21 cellular contexts compared by ENCODE assay signal in the genomic region with DNA sequence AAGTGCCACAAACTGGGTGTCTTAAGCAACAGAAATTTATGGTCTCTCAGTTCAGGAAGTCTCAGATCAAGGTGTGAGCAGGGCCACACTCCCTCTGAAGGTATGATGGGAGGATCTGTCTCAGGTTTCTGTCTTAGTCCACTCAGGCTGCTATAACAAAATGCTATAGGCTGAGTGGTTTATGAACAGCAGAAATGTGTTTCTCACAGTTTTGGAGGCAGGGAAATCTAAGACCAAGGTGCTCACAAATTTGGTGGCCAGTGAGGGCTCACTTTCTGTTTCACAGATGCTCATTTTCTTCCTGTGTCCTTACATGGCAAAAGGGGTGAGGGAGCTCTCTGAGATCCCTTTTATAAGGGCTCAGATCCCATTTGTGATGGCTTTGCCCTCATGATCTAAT.
DNase-seq lines count a peak whose midpoint lies in the region; ATAC-seq, FAIRE-seq and TF ChIP-seq lines count a peak whose summit lies in the region.
"Had no signal": no experiment of that assay in that cellular context is flagged by ENCODE, and none has a peak within 500 bp of the region (broad histone marks: within the 10 kb centered on the region; RNA-seq: fewer than 3 reads in every experiment).

No MANE protein-coding gene starts in this region.

- no peak for DNase-seq in astrocyte (ENCODE audit: low read depth)
- DNase-seq in foreskin keratinocyte: no peak
- no peak for DNase-seq in NCI-H1105 treated with DMSO at 0.1 percent for 48 hours (lab: John Stamatoyannopoulos, UW)
- DNase-seq: activated CD4-positive, alpha-beta T cell treated with anti-CD3 and anti-CD28 coated beads, Interleukin-2, amount 50 U/mL, for 48 hours; activated naive CD4-positive, alpha-beta T cell treated with anti-CD3 and anti-CD28 coated beads, Interleukin-2, amount 10 ng/mL, durations not matched to agents 7 days and 5 days; effector CD8-positive, alpha-beta T cell; HCEC 1CT; left cardiac atrium; NCI-H2227 treated with DMSO at 0.1 percent for 48 hours; NCI-H82; Peyer's patch; posterior cingulate gyrus; stimulated activated naive CD4-positive, alpha-beta T cell; upper lobe of left lung; WERI-Rb-1 had no signal

- H3K36me3 ChIP-seq in astrocyte (ENCODE audit: insufficient read depth, low read length): no peaks in the 10 kb centered on the region
- H3K36me3 ChIP-seq: ascending aorta, Peyer's patch, upper lobe of left lung, WERI-Rb-1 had no signal

- H3K4me3 Mint-ChIP-seq in astrocyte (ENCODE audit: unreplicated experiment): no peak overlapping the region
- H3K4me3 Mint-ChIP-seq: activated naive CD4-positive, alpha-beta T cell treated with anti-CD3 and anti-CD28 coated beads, Interleukin-2, amount 10 ng/mL, durations not matched to agents 7 days and 5 days; mesothelial cell of epicardium had no signal

- peaks cover 8% of the 10 kb centered on the region for H3K4me1 Mint-ChIP-seq in astrocyte (ENCODE audit: low read depth, unreplicated experiment)
- H3K4me1 Mint-ChIP-seq: activated naive CD4-positive, alpha-beta T cell treated with anti-CD3 and anti-CD28 coated beads, Interleukin-2, amount 10 ng/mL, durations not matched to agents 7 days and 5 days; mesothelial cell of epicardium had no signal

- H3K27me3 ChIP-seq in astrocyte (ENCODE audit: insufficient read depth, low read length) (no peaks in the 10 kb centered on the region), foreskin keratinocyte (no peaks in the 10 kb centered on the region)
- H3K27me3 ChIP-seq: ascending aorta, Peyer's patch, upper lobe of left lung had no signal

- H3K27ac ChIP-seq in astrocyte (ENCODE audit: low read depth, low read length) (no peak overlapping the region), foreskin keratinocyte (no peak overlapping the region)
- H3K27ac ChIP-seq: Peyer's patch, upper lobe of left lung, WERI-Rb-1 had no signal

- peaks cover 2% of the 10 kb centered on the region for H3K9me3 Mint-ChIP-seq in astrocyte (ENCODE audit: unreplicated experiment)
- H3K9me3 Mint-ChIP-seq: activated naive CD4-positive, alpha-beta T cell treated with anti-CD3 and anti-CD28 coated beads, Interleukin-2, amount 10 ng/mL, durations not matched to agents 7 days and 5 days had no signal

- no peak overlapping the region for H3K9ac ChIP-seq in astrocyte (ENCODE audit: low read length)

- no peak for FAIRE-seq in astrocyte (lab: Jason Lieb, UNC)

- TF ChIP-seq CTCF in astrocyte (IDR thresholded peaks at IDR 0.05; ENCODE audit: insufficient read depth, low read depth, low read length): no peak
- no peak for TF ChIP-seq CTCF in foreskin keratinocyte (conservative IDR thresholded peaks at IDR 0.05)

- H3K36me3 Mint-ChIP-seq in astrocyte (ENCODE audit: low read depth, unreplicated experiment): no peaks in the 10 kb centered on the region
- H3K36me3 Mint-ChIP-seq: activated naive CD4-positive, alpha-beta T cell treated with anti-CD3 and anti-CD28 coated beads, Interleukin-2, amount 10 ng/mL, durations not matched to agents 7 days and 5 days; mesothelial cell of epicardium had no signal

- H3K9me3 ChIP-seq in astrocyte (ENCODE audit: insufficient read depth, low read depth, low read length): no peaks in the 10 kb centered on the region
- H3K9me3 ChIP-seq: ascending aorta, Peyer's patch, upper lobe of left lung had no signal

- no peaks in the 10 kb centered on the region for H3K27me3 Mint-ChIP-seq in astrocyte (ENCODE audit: low read depth, unreplicated experiment)

- no peaks in the 10 kb centered on the region for H3K79me2 ChIP-seq in astrocyte (ENCODE audit: insufficient read depth, low read length)

- peaks cover 4% of the 10 kb centered on the region for H3K4me1 ChIP-seq in astrocyte (ENCODE audit: insufficient read depth, low read length)
- no peaks in the 10 kb centered on the region for H3K4me1 ChIP-seq in foreskin keratinocyte
- H3K4me1 ChIP-seq: Peyer's patch, upper lobe of left lung had no signal

- no peak overlapping the region for H3K27ac Mint-ChIP-seq in astrocyte (ENCODE audit: unreplicated experiment)
- H3K27ac Mint-ChIP-seq: activated naive CD4-positive, alpha-beta T cell treated with anti-CD3 and anti-CD28 coated beads, Interleukin-2, amount 10 ng/mL, durations not matched to agents 7 days and 5 days; mesothelial cell of epicardium had no signal

- H3K4me3 ChIP-seq in astrocyte (ENCODE audit: insufficient read depth, low read depth, low read length): no peak overlapping the region
- H3K4me3 ChIP-seq: ascending aorta, Peyer's patch, upper lobe of left lung had no signal

- peak overlapping the region; percentile 28 for H2AFZ ChIP-seq in astrocyte (ENCODE audit: low read depth, low read length)

- no peaks in the 10 kb centered on the region for H4K20me1 ChIP-seq in astrocyte (ENCODE audit: insufficient read depth, low read length)

- H3K4me2 ChIP-seq in astrocyte (ENCODE audit: low read length): no peak overlapping the region

- ATAC-seq in GM18867 (IDR thresholded peaks at IDR 0.05; ENCODE audit: unreplicated experiment): peak; percentile 48
- ATAC-seq in GM21528 (IDR thresholded peaks at IDR 0.05; ENCODE audit: low FRiP score, unreplicated experiment): peak; percentile 53
- peak; percentile 45 for ATAC-seq in HG03045 (IDR thresholded peaks at IDR 0.05; ENCODE audit: unreplicated experiment)
- no peak for ATAC-seq in foreskin keratinocyte
- ATAC-seq in GM19328 (IDR thresholded peaks at IDR 0.05; ENCODE audit: unreplicated experiment): no peak
- ATAC-seq: left cardiac atrium had no signal

Comparison
In these comparisons a context has a peak if more than half of its experiments do, and no peak if none do; other contexts are left out.
1. ATAC-seq: peak in GM18867 (single experiment), GM21528 (single experiment) and HG03045 (single experiment); none in foreskin keratinocyte (single experiment) and GM19328 (single experiment).